1 cellular context compared by ENCODE assay signal in the genomic region with DNA sequence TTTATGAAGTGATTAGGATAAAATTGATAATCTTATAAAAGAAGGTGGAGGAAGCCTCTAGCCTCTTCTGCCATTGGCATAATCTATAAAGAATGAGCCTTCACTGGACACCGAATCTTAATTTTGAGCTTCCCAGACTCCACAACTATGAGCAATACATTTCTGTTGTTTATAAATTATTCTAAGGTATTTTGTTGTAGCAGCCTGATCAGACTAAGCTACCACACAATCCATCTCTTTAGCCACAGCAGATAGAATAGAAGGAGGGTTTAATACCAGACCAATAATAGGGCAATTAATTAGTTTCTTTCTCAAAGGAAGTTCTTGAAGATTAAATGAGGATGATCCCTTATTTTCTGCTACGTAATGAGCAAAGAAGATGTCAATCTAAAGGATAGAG.
TF ChIP-seq lines count a peak whose summit lies in the region.

No MANE protein-coding gene starts in this region.

TF ChIP-seq in IMR-90, 13 proteins besides CTCF, POLR2A, EP300 and RAD21:
- TF ChIP-seq ELK1 (IDR thresholded peaks at IDR 0.05; ENCODE audit: borderline replicate concordance, low read depth, low read length) (no peak), BHLHE40 (IDR thresholded peaks at IDR 0.05; ENCODE audit: low read depth, low read length) (no peak), RFX5 (IDR thresholded peaks at IDR 0.05; ENCODE audit: low read depth, low read length) (no peak), CEBPB (IDR thresholded peaks at IDR 0.05; ENCODE audit: low read depth, low read length) (no peak), MAFK (IDR thresholded peaks at IDR 0.05; ENCODE audit: low read depth, low read length) (no peak), MXI1 (IDR thresholded peaks at IDR 0.05; ENCODE audit: borderline replicate concordance, low read depth, low read length) (no peak), RCOR1 (IDR thresholded peaks at IDR 0.05; ENCODE audit: insufficient replicate concordance, low read length) (no peak)
- TF ChIP-seq, protein P1, sequence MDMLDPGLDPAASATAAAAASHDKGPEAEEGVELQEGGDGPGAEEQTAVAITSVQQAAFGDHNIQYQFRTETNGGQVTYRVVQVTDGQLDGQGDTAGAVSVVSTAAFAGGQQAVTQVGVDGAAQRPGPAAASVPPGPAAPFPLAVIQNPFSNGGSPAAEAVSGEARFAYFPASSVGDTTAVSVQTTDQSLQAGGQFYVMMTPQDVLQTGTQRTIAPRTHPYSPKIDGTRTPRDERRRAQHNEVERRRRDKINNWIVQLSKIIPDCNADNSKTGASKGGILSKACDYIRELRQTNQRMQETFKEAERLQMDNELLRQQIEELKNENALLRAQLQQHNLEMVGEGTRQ (IDR thresholded peaks at IDR 0.05; ENCODE audit: low read depth, low read length) = no peak
TF ChIP-seq in IMR-90: peak in this region for 0.
